ENCODE assay signal across 1 cellular context in genomic region chr19:34184880-34185491, GRCh38.
TF ChIP-seq lines count a peak whose summit lies in the region.

No MANE protein-coding gene starts in this region.

TF ChIP-seq in HEK293, 187 proteins besides CTCF, POLR2A, EP300 and RAD21 (continued from another document and continues in another):
- TF ChIP-seq ZNF513 (tag by site-specific recombination; IDR thresholded peaks at IDR 0.05) (no peak; the same call in 1 of the 2 replicates), ZNF549 (tag by site-specific recombination; IDR thresholded peaks at IDR 0.05) (no peak), KLF10 (tag by site-specific recombination; IDR thresholded peaks at IDR 0.05) (peak; percentile 75), ZNF391 (tag by site-specific recombination; IDR thresholded peaks at IDR 0.05; ENCODE audit: borderline replicate concordance, low read depth) (peak; percentile 88; the same call in 1 of the 2 replicates), ZNF600 (tag by site-specific recombination; IDR thresholded peaks at IDR 0.05) (peak; percentile 98), TCF7L2 (IDR thresholded peaks at IDR 0.05; ENCODE audit: borderline replicate concordance, low read depth, low read length) (no peak), YY2 (tag by site-specific recombination; IDR thresholded peaks at IDR 0.05) (no peak), ZNF791 (tag by site-specific recombination; IDR thresholded peaks at IDR 0.05) (no peak), ZNF302 (tag by site-specific recombination; IDR thresholded peaks at IDR 0.05; ENCODE audit: low read depth) (no peak; the same call in 1 of the 2 replicates), ZNF248 (tag by site-specific recombination; IDR thresholded peaks at IDR 0.05) (no peak), ZBTB20 (tag by site-specific recombination; IDR thresholded peaks at IDR 0.05) (peak; percentile 28; the same call in 1 of the 2 replicates), ZSCAN18 (tag by site-specific recombination; IDR thresholded peaks at IDR 0.05) (0 out of 2 replicates have a peak, but pooled peaks have one; percentile 46), KLF16 (tag by site-specific recombination; IDR thresholded peaks at IDR 0.05) (peak; percentile 80), ZNF558 (tag by site-specific recombination; IDR thresholded peaks at IDR 0.05) (peak; percentile 89), PATZ1 (tag by site-specific recombination; IDR thresholded peaks at IDR 0.05) (peak; percentile 81), ZNF202 (tag by site-specific recombination; IDR thresholded peaks at IDR 0.05; ENCODE audit: borderline replicate concordance) (no peak), BCL6B (tag by site-specific recombination; IDR thresholded peaks at IDR 0.05) (peak; percentile 98), ZNF140 (tag by site-specific recombination; IDR thresholded peaks at IDR 0.05) (no peak), ZNF354C (tag by site-specific recombination; IDR thresholded peaks at IDR 0.05; ENCODE audit: borderline replicate concordance, low read depth) (no peak), ZNF571 (tag by site-specific recombination; IDR thresholded peaks at IDR 0.05) (no peak), ZNF221 (tag by site-specific recombination; IDR thresholded peaks at IDR 0.05; ENCODE audit: borderline replicate concordance) (no peak), ZNF792 (tag by site-specific recombination; IDR thresholded peaks at IDR 0.05) (peak; percentile 8; the same call in 1 of the 2 replicates), PRDM10 (tag by site-specific recombination; IDR thresholded peaks at IDR 0.05) (peak; percentile 92), ZNF623 (tag by site-specific recombination; IDR thresholded peaks at IDR 0.05) (peak; percentile 5; the same call in 1 of the 2 replicates), ZNF514 (tag by site-specific recombination; IDR thresholded peaks at IDR 0.05) (no peak), ZNF830 (tag by site-specific recombination; IDR thresholded peaks at IDR 0.05; ENCODE audit: low read depth) (no peak), ZNF146 (tag by site-specific recombination; IDR thresholded peaks at IDR 0.05) (peak; percentile 18; the same call in 1 of the 2 replicates), ZSCAN30 (tag by site-specific recombination; IDR thresholded peaks at IDR 0.05) (peak; percentile 83; the same call in 1 of the 2 replicates), ZNF23 (tag by site-specific recombination; IDR thresholded peaks at IDR 0.05; ENCODE audit: borderline replicate concordance) (no peak), ZNF658 (tag by site-specific recombination; IDR thresholded peaks at IDR 0.05) (no peak), ZNF768 (tag by site-specific recombination; IDR thresholded peaks at IDR 0.05) (no peak), ZNF24 (tag by site-specific recombination; IDR thresholded peaks at IDR 0.05) (peak; percentile 98), HIC1 (tag by site-specific recombination; IDR thresholded peaks at IDR 0.05) (peak; percentile 91), ZNF18 (tag by site-specific recombination; IDR thresholded peaks at IDR 0.05) (no peak), SETDB1 (IDR thresholded peaks at IDR 0.05; ENCODE audit: insufficient read length, low read length) (no peak), ZNF596 (tag by site-specific recombination; IDR thresholded peaks at IDR 0.05) (no peak; the same call in 1 of the 2 replicates), ZNF621 (tag by site-specific recombination; IDR thresholded peaks at IDR 0.05) (no peak), ZNF37A (tag by site-specific recombination; IDR thresholded peaks at IDR 0.05) (no peak), MEIS1 (CRISPR knock-in tag; IDR thresholded peaks at IDR 0.05; ENCODE audit: borderline replicate concordance) (no peak), ZNF555 (tag by site-specific recombination; conservative IDR thresholded peaks at IDR 0.05) (no peak), ZNF777 (tag by site-specific recombination; IDR thresholded peaks at IDR 0.05; ENCODE audit: borderline replicate concordance) (no peak), ZNF701 (tag by site-specific recombination; IDR thresholded peaks at IDR 0.05) (no peak), ZNF837 (tag by site-specific recombination; IDR thresholded peaks at IDR 0.05) (no peak; the same call in 1 of the 2 replicates), ZNF560 (tag by site-specific recombination; IDR thresholded peaks at IDR 0.05; ENCODE audit: borderline replicate concordance) (no peak), BCL11A (tag by site-specific recombination; IDR thresholded peaks at IDR 0.05; ENCODE audit: low read depth) (peak; percentile 89), ZNF121 (tag by site-specific recombination; IDR thresholded peaks at IDR 0.05) (no peak), KLF9 (tag by site-specific recombination; IDR thresholded peaks at IDR 0.05; ENCODE audit: low read depth) (peak; percentile 43; the same call in 1 of the 2 replicates), ZNF529 (tag by site-specific recombination; IDR thresholded peaks at IDR 0.05; ENCODE audit: insufficient replicate concordance) (no peak), ZNF561 (tag by site-specific recombination; IDR thresholded peaks at IDR 0.05; ENCODE audit: borderline replicate concordance) (peak; percentile 89), ZNF670 (tag by site-specific recombination; IDR thresholded peaks at IDR 0.05; ENCODE audit: low read depth) (no peak), ZNF366 (tag by site-specific recombination; conservative IDR thresholded peaks at IDR 0.05) (peak; percentile 98), ZNF654 (tag by site-specific recombination; IDR thresholded peaks at IDR 0.05; ENCODE audit: low read depth) (no peak), REPIN1 (tag by site-specific recombination; IDR thresholded peaks at IDR 0.05; ENCODE audit: low read depth) (no peak), ZNF16 (tag by site-specific recombination; IDR thresholded peaks at IDR 0.05; ENCODE audit: low read depth) (no peak), KLF7 (tag by site-specific recombination; IDR thresholded peaks at IDR 0.05; ENCODE audit: borderline replicate concordance) (peak; percentile 13; the same call in 1 of the 2 replicates), HOXA7 (CRISPR knock-in tag; IDR thresholded peaks at IDR 0.05; ENCODE audit: borderline replicate concordance) (no peak), ZNF174 (tag by site-specific recombination; IDR thresholded peaks at IDR 0.05) (no peak), OVOL3 (tag by site-specific recombination; IDR thresholded peaks at IDR 0.05) (peak; percentile 96), ZBTB21 (tag by site-specific recombination; IDR thresholded peaks at IDR 0.05) (peak; percentile 92)
